ENCODE assay signal across 13 cellular contexts in genomic region chr16:85891033-85891775, GRCh38. TPM values are rescaled to one million over a fixed set of nuclear protein-coding genes. Genes with fewer than 3 reads are reported as not detected.
DNase-seq lines count a peak whose midpoint lies in the region; ATAC-seq and TF ChIP-seq lines count a peak whose summit lies in the region.
"Had no signal": no experiment of that assay in that cellular context is flagged by ENCODE, and none has a peak within 500 bp of the region (broad histone marks: within the 10 kb centered on the region; RNA-seq: fewer than 3 reads in every experiment).

No MANE protein-coding gene starts in this region.

- no peak overlapping the region for H2BK15ac ChIP-seq in mesendoderm (replicated peaks; ENCODE audit: low read depth)

- no peak overlapping the region for H3K56ac ChIP-seq in mesendoderm (ENCODE audit: low read length)

- no peak for TF ChIP-seq EP300 in sigmoid colon (IDR thresholded peaks at IDR 0.05)

- H3K9me3 Mint-ChIP-seq in effector memory CD8-positive, alpha-beta T cell, result no peaks in the 10 kb centered on the region
- H3K9me3 Mint-ChIP-seq: CD4-positive, CD25-positive, alpha-beta regulatory T cell; IgD-negative memory B cell had no signal

- TF ChIP-seq POLR2A in sigmoid colon (IDR thresholded peaks at IDR 0.05), result no peak

- H3K4me3 Mint-ChIP-seq in effector memory CD8-positive, alpha-beta T cell, result no peak overlapping the region
- H3K4me3 Mint-ChIP-seq: CD4-positive, CD25-positive, alpha-beta regulatory T cell had no signal

- no peak overlapping the region for H3K4ac ChIP-seq in mesendoderm (ENCODE audit: low read depth, low read length)

- TF ChIP-seq CTCF in RWPE2 (IDR thresholded peaks at IDR 0.05; ENCODE audit: poor library complexity, severe bottlenecking) (no peak), sigmoid colon (IDR thresholded peaks at IDR 0.05) (no peak)

- no peak overlapping the region for H3K4me2 ChIP-seq in mesendoderm (ENCODE audit: low read length)

- peak; percentile 69 for DNase-seq in COLO668 (lab: John Stamatoyannopoulos, UW; ENCODE audit: unreplicated experiment)
- DNase-seq in HPDE6-E6E7 (ENCODE audit: extremely low spot score), result peak; percentile 41
- no peak for DNase-seq in RWPE2 (ENCODE audit: low spot score)
- peak; percentile 74 for DNase-seq in mesendoderm
- DNase-seq in stimulated activated CD4-positive, alpha-beta T cell treated with anti-CD3 and anti-CD28 coated beads, Interleukin-1b, Interleukin-23, amount 100 ng/mL, for 48 hours, result no peak
- no peak for DNase-seq in effector memory CD8-positive, alpha-beta T cell
- DNase-seq in sigmoid colon, result no peak
- DNase-seq: activated effector memory CD4-positive, alpha-beta T cell treated with Interleukin-2 at 50 U/mL for 16 hours; CD4-positive, CD25-positive, alpha-beta regulatory T cell; SHP77 treated with DMSO at 0.1 percent for 48 hours had no signal

- H3K4me3 ChIP-seq in RWPE2 (ENCODE audit: severe bottlenecking), result no peak overlapping the region
- no peak overlapping the region for H3K4me3 ChIP-seq in mesendoderm (ENCODE audit: low read length)
- H3K4me3 ChIP-seq in sigmoid colon, result no peak overlapping the region

- H3K9ac ChIP-seq in mesendoderm (ENCODE audit: low read length), result no peak overlapping the region

- no peaks in the 10 kb centered on the region for H3K79me2 ChIP-seq in mesendoderm (ENCODE audit: control insufficient read depth, insufficient read depth, low read length)

- intact Hi-C loops in sigmoid colon (cut with DNase I), result no loop called here

- H2AK5ac ChIP-seq in mesendoderm (ENCODE audit: low read length), result no peak overlapping the region

- H3K27ac ChIP-seq in RWPE2 (ENCODE audit: poor library complexity, severe bottlenecking) (peak overlapping the region; percentile 36), mesendoderm (ENCODE audit: low read depth, low read length) (no peak overlapping the region), sigmoid colon (no peak overlapping the region)

- ATAC-seq in RWPE2 (ENCODE audit: low read depth) (peak; percentile 75), GM18861 (IDR thresholded peaks at IDR 0.05; ENCODE audit: unreplicated experiment) (no peak)
- no peak for ATAC-seq in effector memory CD8-positive, alpha-beta T cell (replicated peaks)

- no peak overlapping the region for H4K8ac ChIP-seq in mesendoderm (ENCODE audit: low read depth, low read length)

- H2BK120ac ChIP-seq in mesendoderm (ENCODE audit: low read depth, low read length), result no peak overlapping the region

- no peak overlapping the region for H3K27ac Mint-ChIP-seq in effector memory CD8-positive, alpha-beta T cell
- H3K27ac Mint-ChIP-seq: CD4-positive, CD25-positive, alpha-beta regulatory T cell; IgD-negative memory B cell had no signal

- H3K36me3 Mint-ChIP-seq in effector memory CD8-positive, alpha-beta T cell (ENCODE audit: insufficient read depth), result no peaks in the 10 kb centered on the region
- H3K36me3 Mint-ChIP-seq: CD4-positive, CD25-positive, alpha-beta regulatory T cell had no signal

- H3K27me3 Mint-ChIP-seq in effector memory CD8-positive, alpha-beta T cell, result peaks cover 12% of the 10 kb centered on the region in 2 donors

- WGBS in mesendoderm (ENCODE audit: extremely low coverage, insufficient coverage, low lambda C conversion rate), result no CpG with 5 or more reads among the region's 6 CpGs
- WGBS in sigmoid colon, 2 donors, result 22 to 70% methylated on average over 6 of the region's 6 CpGs

- H3K4me1 ChIP-seq in RWPE2 (ENCODE audit: insufficient read depth, poor library complexity, severe bottlenecking) (peaks cover 29% of the 10 kb centered on the region), mesendoderm (ENCODE audit: control insufficient read depth, low read depth, low read length) (no peaks in the 10 kb centered on the region), sigmoid colon (no peaks in the 10 kb centered on the region)

- no peak overlapping the region for H3K18ac ChIP-seq in mesendoderm (ENCODE audit: low read length)

- no peak overlapping the region for H4K5ac ChIP-seq in mesendoderm (ENCODE audit: low read length)

- no peak overlapping the region for H3K23ac ChIP-seq in mesendoderm (ENCODE audit: low read length)

- no peaks in the 10 kb centered on the region for H3K79me1 ChIP-seq in mesendoderm (ENCODE audit: low read length)

- H3K27me3 ChIP-seq in RWPE2 (ENCODE audit: insufficient read depth, poor library complexity, severe bottlenecking), result peaks cover 17% of the 10 kb centered on the region
- H3K27me3 ChIP-seq in mesendoderm (ENCODE audit: insufficient read depth, low read length, poor library complexity), result no peaks in the 10 kb centered on the region
- H3K27me3 ChIP-seq in sigmoid colon, result peaks cover 0 to 20% (median 10%) of the 10 kb centered on the region in 3 donors

- no peak overlapping the region for H2BK5ac ChIP-seq in mesendoderm (ENCODE audit: low read length)

- H3K36me3 ChIP-seq in RWPE2 (ENCODE audit: low read depth), result no peaks in the 10 kb centered on the region
- no peaks in the 10 kb centered on the region for H3K36me3 ChIP-seq in mesendoderm (ENCODE audit: control insufficient read depth, insufficient read depth, low read length)
- H3K36me3 ChIP-seq in sigmoid colon, result no peaks in the 10 kb centered on the region

- peaks cover 10 to 13% of the 10 kb centered on the region in 2 donors for H3K4me1 Mint-ChIP-seq in effector memory CD8-positive, alpha-beta T cell (ENCODE audit: low read depth in 2 of 2)

- H3K9me3 ChIP-seq in RWPE2 (ENCODE audit: severe bottlenecking), result no peaks in the 10 kb centered on the region
- H3K9me3 ChIP-seq in sigmoid colon, result no peaks in the 10 kb centered on the region

RNA-seq across cellular contexts. Expression of gene IRF8, which starts 7.8 kb away (rescaled TPM):
- polyA plus RNA-seq in mesendoderm (2013, experiment 1 of 2), result 0.07 TPM
- 0.07 TPM for polyA plus RNA-seq in mesendoderm (2013, experiment 2 of 2)
- total RNA-seq in sigmoid colon, result 10 to 100 TPM in 1 of 4 donors, 1 to 10 TPM in 3; 3.5 to 10.8 (median 8.5) TPM
- 10 to 100 TPM; 18.5 to 74.0 (median 19.2) TPM for polyA plus RNA-seq in sigmoid colon
- polyA plus RNA-seq: neural cell had no signal

Comparison
In these comparisons a context has a peak if more than half of its experiments do, and no peak if none do; other contexts are left out.
1. DNase-seq: peak in COLO668 (single experiment), HPDE6-E6E7 (single experiment) and mesendoderm (single experiment); none in RWPE2 (single experiment), stimulated activated CD4-positive, alpha-beta T cell treated with anti-CD3 and anti-CD28 coated beads, Interleukin-1b, Interleukin-23, amount 100 ng/mL, for 48 hours (single experiment), effector memory CD8-positive, alpha-beta T cell (0 of 3) and sigmoid colon (single experiment).